Comparison of ENCODE assay signal across 8 cellular contexts in genomic region chr6:31559958-31560696, GRCh38. TPM values are rescaled to one million over a fixed set of nuclear protein-coding genes. Genes with fewer than 3 reads are reported as not detected.
DNase-seq lines count a peak whose midpoint lies in the region; ATAC-seq and TF ChIP-seq lines count a peak whose summit lies in the region.

No MANE protein-coding gene starts in this region.

- H3K9me3 ChIP-seq in GM23248 (ENCODE audit: low read depth): no peaks in the 10 kb centered on the region
- no peaks in the 10 kb centered on the region for H3K9me3 ChIP-seq in Loucy (ENCODE audit: insufficient read depth, low read depth, low read length)

- H3K27me3 Mint-ChIP-seq in activated T-cell treated with anti-CD3 and anti-CD28 coated beads, Interleukin-2, amount 50 U/mL, for 4 hours (ENCODE audit: low read depth): no peaks in the 10 kb centered on the region
- H3K27me3 Mint-ChIP-seq in glutamatergic neuron (ENCODE audit: unreplicated experiment): peaks cover 3% of the 10 kb centered on the region

- in situ Hi-C loops in GM23248 (cut with MboI): no loop called here

- H3K27me3 ChIP-seq in GM23248 (replicated peaks; ENCODE audit: insufficient read depth): no peaks in the 10 kb centered on the region
- no peaks in the 10 kb centered on the region for H3K27me3 ChIP-seq in Loucy (ENCODE audit: insufficient read depth, low read length, poor library complexity, severe bottlenecking)

- H3K79me2 ChIP-seq in GM23248 (ENCODE audit: insufficient read depth) (peaks cover 4% of the 10 kb centered on the region; the same call in 1 of the 2 replicates), Loucy (ENCODE audit: insufficient read depth, low read length) (peaks cover 29% of the 10 kb centered on the region; the same call in 1 of the 2 replicates)

- peaks cover 37% of the 10 kb centered on the region for H3K36me3 Mint-ChIP-seq in activated T-cell treated with anti-CD3 and anti-CD28 coated beads, Interleukin-2, amount 50 U/mL, for 4 hours (ENCODE audit: insufficient read depth)
- H3K36me3 Mint-ChIP-seq in glutamatergic neuron (ENCODE audit: unreplicated experiment): peaks cover 4% of the 10 kb centered on the region

- intact Hi-C loops in sciatic nerve (cut with DNase I): no loop called here

- no peaks in the 10 kb centered on the region for H3K9me3 Mint-ChIP-seq in activated T-cell treated with anti-CD3 and anti-CD28 coated beads, Interleukin-2, amount 50 U/mL, for 4 hours
- peaks cover 6% of the 10 kb centered on the region for H3K9me3 Mint-ChIP-seq in glutamatergic neuron (ENCODE audit: unreplicated experiment)

- WGBS in GM23248 (ENCODE audit: low coverage in 1 of 2, low lambda C conversion rate in 2 of 2, missing lambda C conversion rate in 2 of 2), 2 experiments: 75 to 78% methylated on average over 7 of the region's 7 CpGs

- H3K4me3 ChIP-seq in GM12875 (ENCODE audit: low read depth, low read length) (peak overlapping the region; percentile 49), GM23248 (peak overlapping the region; percentile 16; the same call in 1 of the 2 replicates), Loucy (ENCODE audit: low read length, poor library complexity, severe bottlenecking) (peak overlapping the region; percentile 60)

- H3K9me2 ChIP-seq in GM23248 (ENCODE audit: insufficient read depth) (no peaks in the 10 kb centered on the region), Loucy (replicated peaks; ENCODE audit: low read depth, low read length) (no peaks in the 10 kb centered on the region)

- TF ChIP-seq CTCF in GM12875 (IDR thresholded peaks at IDR 0.05; ENCODE audit: borderline replicate concordance, insufficient read depth, low read depth, low read length) (no peak), Loucy (conservative IDR thresholded peaks at IDR 0.05; ENCODE audit: low read length) (no peak), glutamatergic neuron (IDR thresholded peaks at IDR 0.05; ENCODE audit: partially characterized antibody, unreplicated experiment) (no peak)

- H3K4me2 ChIP-seq in GM23248 (ENCODE audit: unreplicated experiment) (peak overlapping the region; percentile 65), Loucy (ENCODE audit: low read depth, low read length, poor library complexity, severe bottlenecking) (peak overlapping the region; percentile 78)

- peaks cover 50% of the 10 kb centered on the region for H3F3A ChIP-seq in GM23248 (ENCODE audit: insufficient read depth)
- H3F3A ChIP-seq in Loucy (ENCODE audit: low read depth): peaks cover 15% of the 10 kb centered on the region

- peak overlapping the region; percentile 58 for H3K27ac ChIP-seq in GM23248

- H3K4me1 Mint-ChIP-seq in activated T-cell treated with anti-CD3 and anti-CD28 coated beads, Interleukin-2, amount 50 U/mL, for 4 hours (ENCODE audit: low read depth): peaks cover 82% of the 10 kb centered on the region
- H3K4me1 Mint-ChIP-seq in glutamatergic neuron (ENCODE audit: low read depth, unreplicated experiment): peaks cover 4% of the 10 kb centered on the region

- peak; percentile 75 for DNase-seq in GM23248
- DNase-seq in activated T-cell treated with anti-CD3 and anti-CD28 coated beads, Interleukin-2, amount 50 U/mL, for 4 hours: no peak
- no peak for DNase-seq in glutamatergic neuron
- no peak for DNase-seq in sciatic nerve (ENCODE audit: low spot score)
- no peak for DNase-seq in cerebellar nuclear complex (lab: John Stamatoyannopoulos, UW)
- DNase-seq in DMS53 (lab: John Stamatoyannopoulos, UW): no peak

- no peak overlapping the region for H3K27ac Mint-ChIP-seq in glutamatergic neuron (ENCODE audit: unreplicated experiment)

- no peaks in the 10 kb centered on the region; the same call in 1 of the 2 replicates for H3K36me3 ChIP-seq in GM23248 (ENCODE audit: low read depth)
- peaks cover 3% of the 10 kb centered on the region; the same call in 1 of the 2 replicates for H3K36me3 ChIP-seq in Loucy (ENCODE audit: insufficient read depth, low read length)

- ATAC-seq in activated T-cell treated with anti-CD3 and anti-CD28 coated beads, Interleukin-2, amount 50 U/mL, for 4 hours: peak; percentile 38 to 41
- peak; percentile 68 for ATAC-seq in sciatic nerve

- peak overlapping the region; percentile 67 for H3K4me3 Mint-ChIP-seq in activated T-cell treated with anti-CD3 and anti-CD28 coated beads, Interleukin-2, amount 50 U/mL, for 4 hours
- peak overlapping the region; percentile 5 for H3K4me3 Mint-ChIP-seq in glutamatergic neuron (ENCODE audit: unreplicated experiment)

- H3K9ac ChIP-seq in GM23248 (peak overlapping the region; percentile 31; the same call in 1 of the 2 replicates), Loucy (ENCODE audit: low read depth, low read length, poor library complexity, severe bottlenecking) (peak overlapping the region; percentile 69)

- H2AFZ ChIP-seq in GM23248 (no peak overlapping the region), Loucy (ENCODE audit: low read length) (no peak overlapping the region)

- H4K20me1 ChIP-seq in GM23248 (ENCODE audit: insufficient read depth): no peaks in the 10 kb centered on the region
- no peaks in the 10 kb centered on the region for H4K20me1 ChIP-seq in Loucy (ENCODE audit: insufficient read depth, low read length, poor library complexity, severe bottlenecking)

- H3K4me1 ChIP-seq in GM23248 (ENCODE audit: insufficient read depth) (peaks cover 41% of the 10 kb centered on the region), Loucy (ENCODE audit: insufficient read depth, low read length, poor library complexity, severe bottlenecking) (peaks cover 81% of the 10 kb centered on the region)

RNA-seq across cellular contexts. Expression of gene LTA, which starts 12.0 kb away (rescaled TPM):
- total RNA-seq in GM23248 (2014; rRNA removed; shearing (Covaris generic)): not detected in 2 replicates
- not detected in 2 replicates for polyA plus RNA-seq in GM23248 (2016; fragmentation: Nextera tagmentation; extraction: Ambion mirVana)
- 1,000 to 10,000 TPM; 1,238 to 1,641 (median 1,296) TPM for total RNA-seq in activated T-cell treated with anti-CD3 and anti-CD28 coated beads, Interleukin-2, amount 50 U/mL, for 4 hours
- not detected for total RNA-seq in glutamatergic neuron (ENCODE audit: unreplicated experiment)
- total RNA-seq in sciatic nerve: 0.27 TPM

RNA-seq across cellular contexts. Expression of gene NFKBIL1, which starts 12.7 kb away (rescaled TPM):
- 20.4 and 22.9 TPM in 2 replicates for total RNA-seq in GM23248 (2014; rRNA removed; shearing (Covaris generic))
- polyA plus RNA-seq in GM23248 (2016; fragmentation: Nextera tagmentation; extraction: Ambion mirVana): 12.3 and 15.0 TPM in 2 replicates
- total RNA-seq in activated T-cell treated with anti-CD3 and anti-CD28 coated beads, Interleukin-2, amount 50 U/mL, for 4 hours: 10 to 100 TPM in 2 of 3 donors, 1 to 10 TPM in 1; 9.3 to 12.8 (median 12.7) TPM
- 29.8 TPM for total RNA-seq in glutamatergic neuron (ENCODE audit: unreplicated experiment)
- total RNA-seq in sciatic nerve: 23.0 TPM

RNA-seq across cellular contexts. Expression of gene ATP6V1G2, which starts 13.7 kb away (rescaled TPM):
- total RNA-seq in GM23248 (2014; rRNA removed; shearing (Covaris generic)): 0.89 and 1.8 TPM in 2 replicates
- 2.8 and 3.5 TPM in 2 replicates for polyA plus RNA-seq in GM23248 (2016; fragmentation: Nextera tagmentation; extraction: Ambion mirVana)
- total RNA-seq in activated T-cell treated with anti-CD3 and anti-CD28 coated beads, Interleukin-2, amount 50 U/mL, for 4 hours: under 1 TPM; 0.38 to 0.84 (median 0.58) TPM
- 95.6 TPM for total RNA-seq in glutamatergic neuron (ENCODE audit: unreplicated experiment)
- total RNA-seq in sciatic nerve: 4.8 TPM

RNA-seq across cellular contexts. Expression of gene TNF, which starts 15.2 kb away (rescaled TPM):
- not detected in 2 replicates for total RNA-seq in GM23248 (2014; rRNA removed; shearing (Covaris generic))
- polyA plus RNA-seq in GM23248 (2016; fragmentation: Nextera tagmentation; extraction: Ambion mirVana): 0.11 TPM in 1 of 2 replicates, not detected in the other
- total RNA-seq in activated T-cell treated with anti-CD3 and anti-CD28 coated beads, Interleukin-2, amount 50 U/mL, for 4 hours: 100 to 1,000 TPM; 485 to 701 (median 587) TPM
- total RNA-seq in glutamatergic neuron (ENCODE audit: unreplicated experiment) (not detected), sciatic nerve (0.40 TPM)

RNA-seq across cellular contexts. Expression of gene DDX39B, which starts 18.3 kb away (rescaled TPM):
- 319 and 415 TPM in 2 replicates for total RNA-seq in GM23248 (2014; rRNA removed; shearing (Covaris generic))
- 197 and 204 TPM in 2 replicates for polyA plus RNA-seq in GM23248 (2016; fragmentation: Nextera tagmentation; extraction: Ambion mirVana)
- 100 to 1,000 TPM; 644 to 667 (median 666) TPM for total RNA-seq in activated T-cell treated with anti-CD3 and anti-CD28 coated beads, Interleukin-2, amount 50 U/mL, for 4 hours
- 526 TPM for total RNA-seq in glutamatergic neuron (ENCODE audit: unreplicated experiment)
- 258 TPM for total RNA-seq in sciatic nerve

Comparison
In these comparisons a context has a peak if more than half of its experiments do, and no peak if none do; other contexts are left out.
1. RNA of gene LTA, which starts 12.0 kb away (total RNA-seq): 1,238 to 1,641 TPM in activated T-cell treated with anti-CD3 and anti-CD28 coated beads, Interleukin-2, amount 50 U/mL, for 4 hours; 0.27 TPM in sciatic nerve (single experiment), not detected in GM23248 and not detected in glutamatergic neuron (single experiment); every median in the first group is over 100 times any median in the second.
2. RNA of gene ATP6V1G2, which starts 13.7 kb away (total RNA-seq): 95.6 TPM in glutamatergic neuron (single experiment); 4.8 TPM in sciatic nerve (single experiment), 0.89 to 1.8 TPM in GM23248 and 0.38 to 0.84 TPM in activated T-cell treated with anti-CD3 and anti-CD28 coated beads, Interleukin-2, amount 50 U/mL, for 4 hours; every median in the first group is over 10 times any median in the second.
3. Peak in every context shown above with its lines, with median percentiles within 50 percentile points of each other: H3K4me3 ChIP-seq.